ENCODE assay signal across 34 cellular contexts in the genomic region with DNA sequence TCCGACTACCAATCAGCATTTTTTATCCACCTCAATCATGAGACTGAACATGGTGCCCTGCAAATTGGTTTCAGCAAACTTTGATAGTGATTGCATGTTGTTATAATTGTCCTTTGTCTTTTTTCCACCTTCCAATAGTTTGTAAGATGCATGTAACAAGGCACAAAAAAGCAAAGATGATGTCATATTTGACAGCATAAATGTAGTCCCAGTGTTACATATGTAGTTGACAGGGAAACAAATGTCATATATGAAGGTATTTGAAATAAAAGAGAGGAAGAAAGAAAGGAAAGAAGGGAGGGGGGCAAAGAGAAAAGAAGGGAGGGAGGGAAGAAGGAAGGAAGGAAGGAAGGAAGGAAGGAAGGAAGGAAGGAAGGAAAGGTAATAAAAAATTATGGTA.
"Had no signal": no experiment of that assay in that cellular context is flagged by ENCODE, and none has a peak within 500 bp of the region (broad histone marks: within the 10 kb centered on the region; RNA-seq: fewer than 3 reads in every experiment).

No MANE protein-coding gene starts in this region.

- H3K4me3 ChIP-seq: MG63 had no signal

- H3K9me3 ChIP-seq: MG63 had no signal

- DNase-seq: Karpas-422, Kasumi-1, MG63, MM.1S, MV-4-11, NCI-H1048, NCI-H1092, NCI-H1092 treated with DMSO at 0.1 percent for 48 hours, NCI-H1105, NCI-H1105 treated with DMSO at 0.1 percent for 48 hours, NCI-H1417, NCI-H1417 treated with DMSO at 0.1 percent for 48 hours, NCI-H1436, NCI-H1436 treated with DMSO at 0.1 percent for 48 hours, NCI-H1694, NCI-H1694 treated with DMSO at 0.1 percent for 48 hours, NCI-H187, NCI-H187 treated with DMSO at 0.1 percent for 48 hours, NCI-H1930, NCI-H2029, NCI-H2029 treated with DMSO at 0.1 percent for 48 hours, NCI-H2081, NCI-H2081 treated with DMSO at 0.1 percent for 48 hours, NCI-H2107, NCI-H2171, NCI-H2171 treated with DMSO at 0.1 percent for 48 hours, NCI-H2227 treated with DMSO at 0.1 percent for 48 hours, NCI-H226, NCI-H345, NCI-H446, NCI-H446 treated with DMSO at 0.1 percent for 48 hours, NCI-H510A, NCI-H510A treated with DMSO at 0.1 percent for 48 hours, NCI-H524 had no signal

- H3K36me3 ChIP-seq: MG63 had no signal

- H3K27me3 ChIP-seq: MG63 had no signal
